In the genomic region with DNA sequence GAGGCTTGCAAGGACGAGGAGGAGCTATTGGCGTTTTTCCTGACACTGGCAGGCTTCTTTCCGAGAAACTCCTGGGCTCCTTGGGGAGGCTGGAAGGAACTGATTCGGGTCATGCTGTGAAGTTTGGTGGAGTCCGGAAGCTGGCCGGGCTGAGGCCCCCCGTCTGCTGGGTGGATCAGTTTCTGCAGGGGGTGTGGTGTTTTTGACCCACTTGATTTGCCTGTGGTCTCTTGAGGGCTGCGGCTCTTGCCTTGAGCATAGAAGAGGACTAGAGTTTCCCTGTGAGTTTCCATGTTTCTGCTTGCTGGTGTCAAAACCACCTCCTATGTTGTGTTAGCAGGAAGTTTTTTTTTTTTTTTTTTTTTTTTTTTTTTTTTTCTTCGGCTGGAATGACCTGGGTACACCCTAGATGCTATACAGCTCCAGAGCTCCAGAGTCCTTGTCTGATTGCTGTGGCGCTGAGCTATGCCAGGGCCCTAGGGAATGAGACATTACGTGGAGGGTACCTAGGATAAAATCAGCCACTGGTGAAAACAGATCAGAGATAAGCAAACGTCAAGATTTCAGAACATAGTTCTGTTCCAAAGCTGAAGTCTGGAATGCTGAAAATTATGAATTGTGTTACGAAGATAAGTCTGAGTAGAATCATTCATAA, we compare ENCODE assay signal across 8 cellular contexts. TPM values are rescaled to one million over a fixed set of nuclear protein-coding genes. Genes with fewer than 3 reads are reported as not detected.
DNase-seq lines count a peak whose midpoint lies in the region; ATAC-seq, FAIRE-seq and TF ChIP-seq lines count a peak whose summit lies in the region.

No MANE protein-coding gene starts in this region.

- TF ChIP-seq CTCF in BE2C (IDR thresholded peaks at IDR 0.05; ENCODE audit: low read depth, low read length) (no peak), foreskin keratinocyte (conservative IDR thresholded peaks at IDR 0.05) (no peak), pancreas (IDR thresholded peaks at IDR 0.05) (no peak)

- no peak for DNase-seq in BE2C
- DNase-seq in GM19239 (ENCODE audit: insufficient read length, low spot score): peak; percentile 63
- DNase-seq in activated T-cell treated with anti-CD3 and anti-CD28 coated beads, Interleukin-2, amount 50 U/mL, for 4 hours: no peak
- DNase-seq in foreskin keratinocyte: no peak
- DNase-seq in pancreas: peak in 1 of 6 donors; percentile 39
- DNase-seq in SHP77 (lab: John Stamatoyannopoulos, UW): no peak
- no peak for DNase-seq in pons (ENCODE audit: low spot score)

- H3K27me3 Mint-ChIP-seq in activated T-cell treated with anti-CD3 and anti-CD28 coated beads, Interleukin-2, amount 50 U/mL, for 4 hours (ENCODE audit: low read depth): no peaks in the 10 kb centered on the region

- H3K9me3 ChIP-seq in BE2C (no peaks in the 10 kb centered on the region), pancreas (no peaks in the 10 kb centered on the region)

- H3K27ac ChIP-seq in foreskin keratinocyte (peak overlapping the region; percentile 67), pancreas (peak overlapping the region; percentile 81 to 96 (median 94))

- FAIRE-seq in GM19239 (lab: Jason Lieb, UNC) (peak; percentile 78), pancreas (lab: Jason Lieb, UNC) (no peak)

- H3K4me3 ChIP-seq in BE2C (ENCODE audit: low read depth, low read length): peak overlapping the region; percentile 92
- peak overlapping the region; percentile 88 to 99 (median 95) for H3K4me3 ChIP-seq in pancreas

- 11 to 13% methylated on average over 13 of the region's 13 CpGs for WGBS in pancreas, 2 donors

- intact Hi-C loops in pancreas (cut with DNase I): no loop called here

- H3K4me3 Mint-ChIP-seq in activated T-cell treated with anti-CD3 and anti-CD28 coated beads, Interleukin-2, amount 50 U/mL, for 4 hours: peak overlapping the region; percentile 100

- H3K36me3 ChIP-seq in BE2C: no peaks in the 10 kb centered on the region
- H3K36me3 ChIP-seq in pancreas: no peaks in the 10 kb centered on the region

- H3K4me1 ChIP-seq in BE2C (no peaks in the 10 kb centered on the region; the same call in 1 of the 2 replicates), foreskin keratinocyte (no peaks in the 10 kb centered on the region), pancreas (peaks cover 9 to 32% (median 12%) of the 10 kb centered on the region in 3 donors)

- H3K27me3 ChIP-seq in BE2C (no peaks in the 10 kb centered on the region), foreskin keratinocyte (no peaks in the 10 kb centered on the region), pancreas (no peaks in the 10 kb centered on the region)

- ATAC-seq in HG03457 (IDR thresholded peaks at IDR 0.05; ENCODE audit: unreplicated experiment) (peak; percentile 34), foreskin keratinocyte (no peak), pancreas (peak in 3 of 4 donors; percentile 5 to 33 (median 6))
- ATAC-seq in activated T-cell treated with anti-CD3 and anti-CD28 coated beads, Interleukin-2, amount 50 U/mL, for 4 hours: peak; percentile 22 to 23

- H3K36me3 Mint-ChIP-seq in activated T-cell treated with anti-CD3 and anti-CD28 coated beads, Interleukin-2, amount 50 U/mL, for 4 hours (ENCODE audit: insufficient read depth): peaks cover 6% of the 10 kb centered on the region

- peaks cover 67% of the 10 kb centered on the region for H3K4me1 Mint-ChIP-seq in activated T-cell treated with anti-CD3 and anti-CD28 coated beads, Interleukin-2, amount 50 U/mL, for 4 hours (ENCODE audit: low read depth)

- H3K9me3 Mint-ChIP-seq in activated T-cell treated with anti-CD3 and anti-CD28 coated beads, Interleukin-2, amount 50 U/mL, for 4 hours: no peaks in the 10 kb centered on the region

RNA-seq across cellular contexts. Expression of a gene that starts 0.7 kb away (rescaled TPM):
- polyA plus RNA-seq in BE2C (2012; ENCODE audit: insufficient read depth, insufficient read length, low read depth): 7.5 TPM
- total RNA-seq in activated T-cell treated with anti-CD3 and anti-CD28 coated beads, Interleukin-2, amount 50 U/mL, for 4 hours: 10 to 100 TPM; 29.8 to 31.1 (median 29.9) TPM
- 17.5 and 18.7 TPM in 2 replicates for total RNA-seq in foreskin keratinocyte
- polyA plus RNA-seq in foreskin keratinocyte: 21.9 and 23.4 TPM in 2 replicates
- 10 to 100 TPM; 14.3 to 17.6 (median 16.3) TPM for total RNA-seq in pancreas
- polyA plus RNA-seq in pancreas: 10 to 100 TPM; 12.0 to 12.8 TPM

RNA-seq across cellular contexts. Expression of a gene that starts 25.1 kb away (rescaled TPM):
- 82.7 TPM for polyA plus RNA-seq in BE2C (2012; ENCODE audit: insufficient read depth, insufficient read length, low read depth)
- 10 to 100 TPM; 41.4 to 47.3 (median 44.9) TPM for total RNA-seq in activated T-cell treated with anti-CD3 and anti-CD28 coated beads, Interleukin-2, amount 50 U/mL, for 4 hours
- total RNA-seq in foreskin keratinocyte (18.2 and 19.3 TPM in 2 replicates), pancreas (10 to 100 TPM; 24.7 to 32.7 (median 29.7) TPM)
- polyA plus RNA-seq in foreskin keratinocyte (7.1 and 8.1 TPM in 2 replicates), pancreas (10 to 100 TPM; 12.7 to 30.0 TPM)
